9 cellular contexts compared by ENCODE assay signal in the genomic region with DNA sequence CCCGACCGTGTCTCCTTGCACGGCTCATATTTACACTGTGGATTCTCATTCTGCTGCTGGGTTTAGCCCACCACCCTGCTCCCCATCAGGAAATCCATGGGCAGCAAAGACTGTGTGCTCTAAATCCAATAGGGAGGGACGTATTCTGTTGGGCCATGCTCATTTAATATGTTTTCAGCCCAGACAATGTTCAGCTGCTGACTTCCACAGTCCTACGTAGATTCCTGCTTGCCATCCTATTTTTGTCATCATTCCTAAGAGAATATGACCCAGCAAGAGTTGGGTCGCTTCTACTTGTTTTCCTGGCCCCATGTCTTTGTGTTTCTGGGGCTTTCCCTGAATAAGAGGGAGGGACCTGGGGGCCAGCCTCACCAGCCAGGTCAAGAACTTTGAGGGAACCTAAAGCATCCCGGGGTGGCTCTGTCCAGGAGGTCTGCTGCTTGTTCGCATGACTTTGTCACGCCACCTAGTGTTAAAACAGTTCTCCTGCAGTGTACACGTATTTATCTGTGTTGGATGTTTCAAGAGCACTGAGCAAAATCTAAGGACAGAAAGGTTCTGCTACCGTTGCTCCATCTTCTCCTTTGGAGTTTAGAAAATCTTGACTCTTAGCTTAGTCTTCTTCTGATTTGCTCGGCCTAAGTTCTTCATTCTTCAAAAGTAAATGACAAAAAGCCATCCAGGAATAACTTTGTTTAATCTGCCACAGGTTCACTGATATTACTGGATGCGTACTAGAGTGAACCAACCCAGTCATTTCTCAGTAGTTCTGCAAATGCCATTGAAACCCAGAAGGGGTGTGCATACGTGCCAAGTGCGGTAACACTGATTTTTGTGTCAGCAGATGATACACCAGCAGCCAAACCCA.
DNase-seq lines count a peak whose midpoint lies in the region; ATAC-seq, FAIRE-seq and TF ChIP-seq lines count a peak whose summit lies in the region.
"Had no signal": no experiment of that assay in that cellular context is flagged by ENCODE, and none has a peak within 500 bp of the region (broad histone marks: within the 10 kb centered on the region; RNA-seq: fewer than 3 reads in every experiment).

No MANE protein-coding gene starts in this region.

- TF ChIP-seq EP300 in HepG2 (IDR thresholded peaks at IDR 0.05; ENCODE audit: low read depth in 2 of 2, low read length in 2 of 2) (no peak), HepG2 (CRISPR knock-in tag; IDR thresholded peaks at IDR 0.05; ENCODE audit: borderline replicate concordance) (no peak)

- in situ Hi-C loops in HepG2 (cut with HindIII; ENCODE audit: extremely low pct_ligation_motif_present, low pct_unique_long_range_greater_than_20kb), result loop anchor here (10.0 kb wide), 1 partner anchor 156 kb away; no protein-coding TSS in a partner anchor

- no peak overlapping the region for H3K9ac ChIP-seq in HepG2 (ENCODE audit: insufficient read depth, low read depth, low read length)

- H3K36me3 ChIP-seq in SJCRH30 (no peaks in the 10 kb centered on the region), HepG2 (replicated peaks in 1 of 2; ENCODE audit: control insufficient read depth in 1 of 2, insufficient read depth in 2 of 2, low read length in 2 of 2) (no peaks in the 10 kb centered on the region), thyroid gland (no peaks in the 10 kb centered on the region)

- H3K9me3 ChIP-seq in SJCRH30 (replicated peaks), result no peaks in the 10 kb centered on the region
- H3K9me3 ChIP-seq in HepG2 (ENCODE audit: low read length), result no peaks in the 10 kb centered on the region
- no peaks in the 10 kb centered on the region for H3K9me3 ChIP-seq in thyroid gland

- no peak overlapping the region for H2AFZ ChIP-seq in HepG2 (ENCODE audit: low read length)

- no peak overlapping the region for H3K4me2 ChIP-seq in HepG2 (ENCODE audit: low read depth, low read length)

- peak overlapping the region; percentile 6; the same call in 1 of the 2 replicates for H3K27ac ChIP-seq in SJCRH30
- no peak overlapping the region for H3K27ac ChIP-seq in HepG2 (ENCODE audit: extremely low read length, insufficient read depth, low read length)
- H3K27ac ChIP-seq in thyroid gland, result no peak overlapping the region

- CTCF ChIA-PET in HepG2 (lab: Yijun Ruan, JAX; ENCODE audit: low intra/inter-chr PET ratio, low total read pairs), result interaction anchor here (0.7 to 2.7 kb wide), 4 partner anchors 79 to 282 kb away, joined by 4 to 30 read pairs (median 12); no protein-coding TSS in a partner anchor

- ATAC-seq in HepG2, result peak; percentile 90
- ATAC-seq in HG03460 (IDR thresholded peaks at IDR 0.05; ENCODE audit: unreplicated experiment), result no peak

- H4K20me1 ChIP-seq in HepG2 (ENCODE audit: insufficient read depth, low read length), result no peaks in the 10 kb centered on the region

- POLR2A ChIA-PET in HepG2 (lab: Yijun Ruan, JAX), result no interaction called here

- no peaks in the 10 kb centered on the region for H3K79me2 ChIP-seq in HepG2 (ENCODE audit: insufficient read depth, low read length)

- 23% methylated on average over 15 of the region's 15 CpGs for WGBS in HepG2 (ENCODE audit: low lambda C conversion rate)
- 39 to 45% methylated on average over 15 of the region's 15 CpGs for WGBS in thyroid gland, 2 donors

- H3K4me1 ChIP-seq in SJCRH30 (peaks cover 17% of the 10 kb centered on the region), HepG2 (ENCODE audit: insufficient read depth, low read length) (peaks cover 25% of the 10 kb centered on the region), thyroid gland (peaks cover 0 to 5% of the 10 kb centered on the region in 2 donors)

- peak; percentile 79 for TF ChIP-seq RAD21 in HepG2 (CRISPR knock-in tag; IDR thresholded peaks at IDR 0.05)

- BruUV-seq in HepG2 (replicated peaks; lab: Mats Ljungman, UMichigan), result no TSS peak

- TF ChIP-seq CTCF in HepG2 (CRISPR knock-in tag; IDR thresholded peaks at IDR 0.05) (peak; percentile 89), thyroid gland (IDR thresholded peaks at IDR 0.05) (peak; percentile 27 to 75 (median 51))

- no peaks in the 10 kb centered on the region for H3K27me3 ChIP-seq in SJCRH30
- H3K27me3 ChIP-seq in HepG2 (ENCODE audit: control insufficient read depth in 1 of 2, insufficient read depth in 2 of 2, low read length in 2 of 2), result peaks cover 2 to 5% of the 10 kb centered on the region in 2 experiments; a peak in 2 of 5 replicates
- H3K27me3 ChIP-seq in thyroid gland, result no peaks in the 10 kb centered on the region

- TF ChIP-seq POLR2A in HepG2 (IDR thresholded peaks at IDR 0.05; ENCODE audit: insufficient read depth in 1 of 2, low read depth in 2 of 2, low read length in 2 of 2) (no peak), thyroid gland (IDR thresholded peaks at IDR 0.05) (no peak)

- DNase-seq in activated CD4-positive, CD25-positive, alpha-beta regulatory T cell treated with anti-CD3 and anti-CD28 coated beads, Interleukin-2, amount 50 U/mL, for 16 hours (ENCODE audit: low read depth, low spot score), result peak; percentile 2
- no peak for DNase-seq in activated CD4-positive, CD25-positive, alpha-beta regulatory T cell treated with anti-CD3 and anti-CD28 coated beads, Interleukin-2, amount 50 U/mL, for 72 hours
- DNase-seq in HT-29 (ENCODE audit: low spot score) (peak; percentile 73), SJCRH30 (peak; percentile 73 to 88), cerebellar cortex (ENCODE audit: low spot score) (peak; percentile 31), HepG2 (ENCODE audit: low spot score) (peak; percentile 50), thyroid gland (peak; percentile 28 to 37)

- intact Hi-C loops in HepG2 (cut with micrococcal nuclease; ENCODE audit: unreplicated experiment), result loop anchor here (1.0 to 2.0 kb wide), 2 partner anchors 73 to 282 kb away; no protein-coding TSS in a partner anchor
- intact Hi-C loops in thyroid gland (cut with DNase I), result no loop called here

- FAIRE-seq in HepG2 (lab: Jason Lieb, UNC), result peak; percentile 83
- FAIRE-seq: colon had no signal

- H3K4me3 ChIP-seq in SJCRH30 (no peak overlapping the region), HepG2 (replicated peaks in 1 of 3; ENCODE audit: insufficient read depth in 1 of 3, low read depth in 2 of 3, low read length in 3 of 3) (no peak overlapping the region), thyroid gland (replicated peaks in 1 of 3) (no peak overlapping the region)

TF ChIP-seq in HepG2, 621 proteins besides CTCF, POLR2A, EP300 and RAD21 (continues in another document):
- no peak for TF ChIP-seq ZNF674 (CRISPR knock-in tag; IDR thresholded peaks at IDR 0.05; ENCODE audit: low read depth)
- TF ChIP-seq, protein P1, sequence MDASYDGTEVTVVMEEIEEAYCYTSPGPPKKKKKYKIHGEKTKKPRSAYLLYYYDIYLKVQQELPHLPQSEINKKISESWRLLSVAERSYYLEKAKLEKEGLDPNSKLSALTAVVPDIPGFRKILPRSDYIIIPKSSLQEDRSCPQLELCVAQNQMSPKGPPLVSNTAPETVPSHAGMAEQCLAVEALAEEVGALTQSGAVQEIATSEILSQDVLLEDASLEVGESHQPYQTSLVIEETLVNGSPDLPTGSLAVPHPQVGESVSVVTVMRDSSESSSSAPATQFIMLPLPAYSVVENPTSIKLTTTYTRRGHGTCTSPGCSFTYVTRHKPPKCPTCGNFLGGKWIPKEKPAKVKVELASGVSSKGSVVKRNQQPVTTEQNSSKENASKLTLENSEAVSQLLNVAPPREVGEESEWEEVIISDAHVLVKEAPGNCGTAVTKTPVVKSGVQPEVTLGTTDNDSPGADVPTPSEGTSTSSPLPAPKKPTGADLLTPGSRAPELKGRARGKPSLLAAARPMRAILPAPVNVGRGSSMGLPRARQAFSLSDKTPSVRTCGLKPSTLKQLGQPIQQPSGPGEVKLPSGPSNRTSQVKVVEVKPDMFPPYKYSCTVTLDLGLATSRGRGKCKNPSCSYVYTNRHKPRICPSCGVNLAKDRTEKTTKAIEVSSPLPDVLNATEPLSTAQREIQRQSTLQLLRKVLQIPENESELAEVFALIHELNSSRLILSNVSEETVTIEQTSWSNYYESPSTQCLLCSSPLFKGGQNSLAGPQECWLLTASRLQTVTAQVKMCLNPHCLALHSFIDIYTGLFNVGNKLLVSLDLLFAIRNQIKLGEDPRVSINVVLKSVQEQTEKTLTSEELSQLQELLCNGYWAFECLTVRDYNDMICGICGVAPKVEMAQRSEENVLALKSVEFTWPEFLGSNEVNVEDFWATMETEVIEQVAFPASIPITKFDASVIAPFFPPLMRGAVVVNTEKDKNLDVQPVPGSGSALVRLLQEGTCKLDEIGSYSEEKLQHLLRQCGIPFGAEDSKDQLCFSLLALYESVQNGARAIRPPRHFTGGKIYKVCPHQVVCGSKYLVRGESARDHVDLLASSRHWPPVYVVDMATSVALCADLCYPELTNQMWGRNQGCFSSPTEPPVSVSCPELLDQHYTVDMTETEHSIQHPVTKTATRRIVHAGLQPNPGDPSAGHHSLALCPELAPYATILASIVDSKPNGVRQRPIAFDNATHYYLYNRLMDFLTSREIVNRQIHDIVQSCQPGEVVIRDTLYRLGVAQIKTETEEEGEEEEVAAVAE (CRISPR knock-in tag; IDR thresholded peaks at IDR 0.05; ENCODE audit: borderline replicate concordance), result no peak
